ENCODE assay signal across 36 cellular contexts in genomic region chr2:218812861-218813260, GRCh38. TPM values are rescaled to one million over a fixed set of nuclear protein-coding genes. Genes with fewer than 3 reads are reported as not detected.
"Had no signal": no experiment of that assay in that cellular context is flagged by ENCODE, and none has a peak within 500 bp of the region (broad histone marks: within the 10 kb centered on the region; RNA-seq: fewer than 3 reads in every experiment).

No MANE protein-coding gene starts in this region.

- H3K4me3 Mint-ChIP-seq: activated CD4-positive, alpha-beta memory T cell treated with anti-CD3 and anti-CD28 coated beads for 36 hours; activated CD4-positive, alpha-beta T cell treated with anti-CD3 and anti-CD28 coated beads for 36 hours; activated CD4-positive, alpha-beta T cell treated with anti-CD3 and anti-CD28 coated beads, Interleukin-2, amount 10 ng/mL, durations not matched to agents 24 days and 14 days; activated CD8-positive, alpha-beta memory T cell treated with anti-CD3 and anti-CD28 coated beads, Interleukin-2, amount 10 ng/mL, durations not matched to agents 7 days and 5 days; activated CD8-positive, alpha-beta T cell treated with anti-CD3 and anti-CD28 coated beads, Interleukin-2, amount 10 ng/mL, durations not matched to agents 7 days and 5 days; activated naive CD4-positive, alpha-beta T cell treated with anti-CD3 and anti-CD28 coated beads for 36 hours; activated naive CD4-positive, alpha-beta T cell treated with anti-CD3 and anti-CD28 coated beads, Interleukin-2, amount 50 U/mL, for 24 hours; activated naive CD8-positive, alpha-beta T cell treated with anti-CD3 and anti-CD28 coated beads, Interleukin-2, amount 10 ng/mL, durations not matched to agents 7 days and 5 days; activated T-helper 1 cell treated with anti-CD3 and anti-CD28 coated beads, Interleukin-12 subunit alpha, Interleukin-12 subunit beta, Interleukin-2, Interleukin-4 antibody, amounts not matched to agents 30 ng/mL and 10 ng/mL and 1 ng/mL, durations not matched to agents 14 hours and 24 hours and 36 hours; central memory CD8-positive, alpha-beta T cell; dendritic cell treated with granulocyte-macrophage colony-stimulating factor and Interleukin-4, amounts not matched to agents 40 ng/mL and 50 ng/mL, for 4 days; endodermal cell; T-helper 17 cell had no signal

- H3K4me1 ChIP-seq: foreskin keratinocyte had no signal

- H3K36me3 ChIP-seq: brain microvascular endothelial cell had no signal

- H3K4me3 ChIP-seq: coronary artery, dorsolateral prefrontal cortex, gastroesophageal sphincter had no signal

- DNase-seq: activated CD4-positive, alpha-beta memory T cell treated with anti-CD3 and anti-CD28 coated beads for 36 hours; activated CD4-positive, alpha-beta T cell treated with anti-CD3 and anti-CD28 coated beads for 36 hours; activated CD4-positive, alpha-beta T cell treated with anti-CD3 and anti-CD28 coated beads, Interleukin-2, amount 10 ng/mL, durations not matched to agents 24 days and 14 days; activated CD4-positive, CD25-positive, alpha-beta regulatory T cell; activated CD4-positive, CD25-positive, alpha-beta regulatory T cell treated with anti-CD3 and anti-CD28 coated beads, Interleukin-2, amount 50 U/mL, for 72 hours; activated CD8-positive, alpha-beta memory T cell treated with anti-CD3 and anti-CD28 coated beads, Interleukin-2, amount 10 ng/mL, durations not matched to agents 7 days and 5 days; activated CD8-positive, alpha-beta memory T cell treated with anti-CD3 and anti-CD28 coated beads, Interleukin-2, amount 50 U/mL, for 4 hours; activated CD8-positive, alpha-beta T cell treated with anti-CD3 and anti-CD28 coated beads, Interleukin-2, amount 10 ng/mL, durations not matched to agents 7 days and 5 days; activated effector memory CD4-positive, alpha-beta T cell treated with anti-CD3 and anti-CD28 coated beads, Interleukin-2, amount 50 U/mL, for 16 hours; activated naive CD4-positive, alpha-beta T cell treated with anti-CD3 and anti-CD28 coated beads for 36 hours; activated naive CD8-positive, alpha-beta T cell treated with anti-CD3 and anti-CD28 coated beads, Interleukin-2, amount 10 ng/mL, durations not matched to agents 7 days and 5 days; activated T-cell treated with anti-CD3 and anti-CD28 coated beads, Interleukin-2, amount 50 U/mL, for 1 hour; activated T-cell treated with anti-CD3 and anti-CD28 coated beads, Interleukin-2, amount 50 U/mL, for 48 hours; amniotic stem cell; anterior cingulate cortex; brain microvascular endothelial cell; dorsolateral prefrontal cortex; effector memory CD4-positive, alpha-beta T cell; endodermal cell; foreskin keratinocyte; T-helper 1 cell; T-helper 17 cell had no signal

- H3K36me3 Mint-ChIP-seq: activated CD4-positive, alpha-beta memory T cell treated with anti-CD3 and anti-CD28 coated beads for 36 hours; activated CD8-positive, alpha-beta memory T cell treated with anti-CD3 and anti-CD28 coated beads, Interleukin-2, amount 10 ng/mL, durations not matched to agents 7 days and 5 days; activated naive CD4-positive, alpha-beta T cell treated with anti-CD3 and anti-CD28 coated beads, Interleukin-2, amount 50 U/mL, for 24 hours; activated naive CD8-positive, alpha-beta T cell treated with anti-CD3 and anti-CD28 coated beads, Interleukin-2, amount 10 ng/mL, durations not matched to agents 7 days and 5 days had no signal

- H3K27ac Mint-ChIP-seq: activated CD4-positive, alpha-beta memory T cell treated with anti-CD3 and anti-CD28 coated beads for 36 hours; activated CD4-positive, alpha-beta T cell treated with anti-CD3 and anti-CD28 coated beads for 36 hours; activated CD4-positive, alpha-beta T cell treated with anti-CD3 and anti-CD28 coated beads, Interleukin-2, amount 10 ng/mL, durations not matched to agents 24 days and 14 days; activated CD8-positive, alpha-beta memory T cell treated with anti-CD3 and anti-CD28 coated beads, Interleukin-2, amount 10 ng/mL, durations not matched to agents 7 days and 5 days; activated CD8-positive, alpha-beta T cell treated with anti-CD3 and anti-CD28 coated beads, Interleukin-2, amount 10 ng/mL, durations not matched to agents 7 days and 5 days; activated naive CD4-positive, alpha-beta T cell treated with anti-CD3 and anti-CD28 coated beads for 36 hours; activated naive CD4-positive, alpha-beta T cell treated with anti-CD3 and anti-CD28 coated beads, Interleukin-2, amount 50 U/mL, for 24 hours; activated naive CD8-positive, alpha-beta T cell treated with anti-CD3 and anti-CD28 coated beads, Interleukin-2, amount 10 ng/mL, durations not matched to agents 7 days and 5 days; activated T-helper 1 cell treated with anti-CD3 and anti-CD28 coated beads, Interleukin-12 subunit alpha, Interleukin-12 subunit beta, Interleukin-2, Interleukin-4 antibody, amounts not matched to agents 30 ng/mL and 10 ng/mL and 1 ng/mL, durations not matched to agents 14 hours and 24 hours and 36 hours; activated T-helper 2 cell treated with anti-CD3 and anti-CD28 coated beads, Interferon-gamma antibody, Interleukin-2, Interleukin-4, amounts not matched to agents 10 μg/mL and 5 μg/mL and 100 μg/mL, durations not matched to agents 14 hours and 24 hours and 36 hours; dendritic cell treated with granulocyte-macrophage colony-stimulating factor and Interleukin-4, amounts not matched to agents 40 ng/mL and 50 ng/mL, for 4 days; endodermal cell; T-helper 17 cell had no signal

- H3K9me3 ChIP-seq: gastroesophageal sphincter had no signal

- H3K9me3 Mint-ChIP-seq: activated CD4-positive, alpha-beta memory T cell treated with anti-CD3 and anti-CD28 coated beads for 36 hours; activated CD4-positive, alpha-beta T cell treated with anti-CD3 and anti-CD28 coated beads, Interleukin-2, amount 10 ng/mL, durations not matched to agents 24 days and 14 days; activated naive CD4-positive, alpha-beta T cell treated with anti-CD3 and anti-CD28 coated beads for 36 hours; activated naive CD4-positive, alpha-beta T cell treated with anti-CD3 and anti-CD28 coated beads, Interleukin-2, amount 50 U/mL, for 24 hours; activated naive CD8-positive, alpha-beta T cell treated with anti-CD3 and anti-CD28 coated beads, Interleukin-2, amount 10 ng/mL, durations not matched to agents 7 days and 5 days; activated T-helper 1 cell treated with anti-CD3 and anti-CD28 coated beads, Interleukin-12 subunit alpha, Interleukin-12 subunit beta, Interleukin-2, Interleukin-4 antibody, amounts not matched to agents 30 ng/mL and 10 ng/mL and 1 ng/mL, durations not matched to agents 14 hours and 24 hours and 36 hours; activated T-helper 2 cell treated with anti-CD3 and anti-CD28 coated beads, Interferon-gamma antibody, Interleukin-2, Interleukin-4, amounts not matched to agents 10 μg/mL and 5 μg/mL and 100 μg/mL, durations not matched to agents 14 hours and 24 hours and 36 hours; central memory CD8-positive, alpha-beta T cell; dendritic cell treated with granulocyte-macrophage colony-stimulating factor and Interleukin-4, amounts not matched to agents 40 ng/mL and 50 ng/mL, for 4 days; endodermal cell had no signal

- H3K4me1 Mint-ChIP-seq: activated CD4-positive, alpha-beta T cell treated with anti-CD3 and anti-CD28 coated beads for 36 hours; activated CD8-positive, alpha-beta memory T cell treated with anti-CD3 and anti-CD28 coated beads, Interleukin-2, amount 10 ng/mL, durations not matched to agents 7 days and 5 days; activated naive CD4-positive, alpha-beta T cell treated with anti-CD3 and anti-CD28 coated beads, Interleukin-2, amount 50 U/mL, for 24 hours; activated naive CD8-positive, alpha-beta T cell treated with anti-CD3 and anti-CD28 coated beads, Interleukin-2, amount 10 ng/mL, durations not matched to agents 7 days and 5 days; central memory CD8-positive, alpha-beta T cell; endodermal cell had no signal

- H3K27me3 ChIP-seq: dorsolateral prefrontal cortex, gastroesophageal sphincter had no signal

- ATAC-seq: activated CD4-positive, alpha-beta T cell treated with anti-CD3 and anti-CD28 coated beads for 36 hours; activated CD8-positive, alpha-beta memory T cell treated with anti-CD3 and anti-CD28 coated beads, Interleukin-2, amount 10 ng/mL, durations not matched to agents 7 days and 5 days; activated CD8-positive, alpha-beta T cell treated with anti-CD3 and anti-CD28 coated beads, Interleukin-2, amount 10 ng/mL, durations not matched to agents 7 days and 5 days; esophagus mucosa; foreskin keratinocyte; gastroesophageal sphincter; T-helper 17 cell had no signal

- H3K27ac ChIP-seq: brain microvascular endothelial cell, coronary artery, dorsolateral prefrontal cortex, foreskin keratinocyte, gastroesophageal sphincter had no signal

RNA-seq across cellular contexts. Expression of gene PRKAG3, which starts 18.7 kb away (rescaled TPM):
- total RNA-seq: activated CD4-positive, alpha-beta memory T cell treated with anti-CD3 and anti-CD28 coated beads for 36 hours; activated CD4-positive, alpha-beta T cell treated with anti-CD3 and anti-CD28 coated beads for 36 hours; activated CD4-positive, alpha-beta T cell treated with anti-CD3 and anti-CD28 coated beads, Interleukin-2, amount 10 ng/mL, durations not matched to agents 24 days and 14 days; activated CD8-positive, alpha-beta memory T cell treated with anti-CD3 and anti-CD28 coated beads for 36 hours; activated CD8-positive, alpha-beta memory T cell treated with anti-CD3 and anti-CD28 coated beads, Interleukin-2, amount 10 ng/mL, durations not matched to agents 7 days and 5 days; activated CD8-positive, alpha-beta T cell treated with anti-CD3 and anti-CD28 coated beads, Interleukin-2, amount 10 ng/mL, durations not matched to agents 7 days and 5 days; activated naive CD4-positive, alpha-beta T cell treated with anti-CD3 and anti-CD28 coated beads for 36 hours; activated naive CD8-positive, alpha-beta T cell treated with anti-CD3 and anti-CD28 coated beads, Interleukin-2, amount 10 ng/mL, durations not matched to agents 7 days and 5 days; activated T-helper 1 cell treated with anti-CD3 and anti-CD28 coated beads, Interleukin-12 subunit alpha, Interleukin-12 subunit beta, Interleukin-2, Interleukin-4 antibody, amounts not matched to agents 30 ng/mL and 10 ng/mL and 1 ng/mL, durations not matched to agents 14 hours and 24 hours and 36 hours; activated T-helper 2 cell treated with anti-CD3 and anti-CD28 coated beads, Interferon-gamma antibody, Interleukin-2, Interleukin-4, amounts not matched to agents 10 μg/mL and 5 μg/mL and 100 μg/mL, durations not matched to agents 14 hours and 24 hours and 36 hours; astrocyte; bronchial epithelial cell; cerebellum; endodermal cell; epithelial cell of proximal tubule; esophagus mucosa; foreskin keratinocyte; gastroesophageal sphincter; glomerular endothelial cell; T-helper 17 cell had no signal

RNA-seq across cellular contexts. Expression of gene CYP27A1, which starts 30.9 kb away (rescaled TPM):
- total RNA-seq: activated CD8-positive, alpha-beta memory T cell treated with anti-CD3 and anti-CD28 coated beads for 36 hours; activated CD8-positive, alpha-beta memory T cell treated with anti-CD3 and anti-CD28 coated beads, Interleukin-2, amount 10 ng/mL, durations not matched to agents 7 days and 5 days; activated CD8-positive, alpha-beta T cell treated with anti-CD3 and anti-CD28 coated beads, Interleukin-2, amount 10 ng/mL, durations not matched to agents 7 days and 5 days; activated naive CD4-positive, alpha-beta T cell treated with anti-CD3 and anti-CD28 coated beads for 36 hours; activated T-helper 2 cell treated with anti-CD3 and anti-CD28 coated beads, Interferon-gamma antibody, Interleukin-2, Interleukin-4, amounts not matched to agents 10 μg/mL and 5 μg/mL and 100 μg/mL, durations not matched to agents 14 hours and 24 hours and 36 hours had no signal

RNA-seq across cellular contexts. Expression of gene WNT6, which starts 46.7 kb away (rescaled TPM):
- total RNA-seq: activated CD4-positive, alpha-beta T cell treated with anti-CD3 and anti-CD28 coated beads, Interleukin-2, amount 10 ng/mL, durations not matched to agents 24 days and 14 days; activated CD8-positive, alpha-beta memory T cell treated with anti-CD3 and anti-CD28 coated beads, Interleukin-2, amount 10 ng/mL, durations not matched to agents 7 days and 5 days; activated CD8-positive, alpha-beta T cell treated with anti-CD3 and anti-CD28 coated beads, Interleukin-2, amount 10 ng/mL, durations not matched to agents 7 days and 5 days; activated naive CD4-positive, alpha-beta T cell treated with anti-CD3 and anti-CD28 coated beads for 36 hours; activated naive CD8-positive, alpha-beta T cell treated with anti-CD3 and anti-CD28 coated beads, Interleukin-2, amount 10 ng/mL, durations not matched to agents 7 days and 5 days; activated T-helper 1 cell treated with anti-CD3 and anti-CD28 coated beads, Interleukin-12 subunit alpha, Interleukin-12 subunit beta, Interleukin-2, Interleukin-4 antibody, amounts not matched to agents 30 ng/mL and 10 ng/mL and 1 ng/mL, durations not matched to agents 14 hours and 24 hours and 36 hours; activated T-helper 2 cell treated with anti-CD3 and anti-CD28 coated beads, Interferon-gamma antibody, Interleukin-2, Interleukin-4, amounts not matched to agents 10 μg/mL and 5 μg/mL and 100 μg/mL, durations not matched to agents 14 hours and 24 hours and 36 hours; bronchial epithelial cell; cerebellum; endodermal cell; epithelial cell of proximal tubule; esophagus mucosa; foreskin keratinocyte; glomerular endothelial cell; T-helper 17 cell had no signal
